Comparison of ENCODE assay signal across 1 cellular context in genomic region chr14:104687601-104688504, GRCh38.
TF ChIP-seq lines count a peak whose summit lies in the region.

No MANE protein-coding gene starts in this region.

TF ChIP-seq in HepG2, 621 proteins besides CTCF, POLR2A, EP300 and RAD21 (continued from another document and continues in another):
- TF ChIP-seq ZNF318 (CRISPR knock-in tag; IDR thresholded peaks at IDR 0.05) (no peak), BORCS8-MEF2B (CRISPR knock-in tag; IDR thresholded peaks at IDR 0.05) (no peak; the same call in 1 of the 2 replicates), ZNF616 (CRISPR knock-in tag; IDR thresholded peaks at IDR 0.05; ENCODE audit: low read depth) (0 out of 2 replicates have a peak, but pooled peaks have one; percentile 8), MTERF4 (CRISPR knock-in tag; IDR thresholded peaks at IDR 0.05) (no peak), HNF1A (IDR thresholded peaks at IDR 0.05; ENCODE audit: low read depth) (no peak), HNF1A (CRISPR knock-in tag; IDR thresholded peaks at IDR 0.05; ENCODE audit: borderline replicate concordance) (peak; percentile 51; the same call in 1 of the 2 replicates), CEBPB (IDR thresholded peaks at IDR 0.05; ENCODE audit: borderline replicate concordance, low read depth, low read length) (no peak), PLRG1 (conservative IDR thresholded peaks at IDR 0.05) (no peak), ZNF12 (CRISPR knock-in tag; IDR thresholded peaks at IDR 0.05) (peak; percentile 77), ZNF382 (CRISPR knock-in tag; IDR thresholded peaks at IDR 0.05; ENCODE audit: borderline replicate concordance) (no peak), ZNF562 (CRISPR knock-in tag; IDR thresholded peaks at IDR 0.05; ENCODE audit: borderline replicate concordance) (no peak), BHLHE40 (IDR thresholded peaks at IDR 0.05; ENCODE audit: low read length) (peak; percentile 37; the same call in 1 of the 2 replicates), SP1 (IDR thresholded peaks at IDR 0.05) (no peak), SP1 (CRISPR knock-in tag; IDR thresholded peaks at IDR 0.05) (no peak), ZNF230 (CRISPR knock-in tag; IDR thresholded peaks at IDR 0.05) (no peak), RNF219 (CRISPR knock-in tag; IDR thresholded peaks at IDR 0.05) (no peak), SNAPC5 (CRISPR knock-in tag; IDR thresholded peaks at IDR 0.05; ENCODE audit: borderline replicate concordance) (no peak), ZNF121 (CRISPR knock-in tag; IDR thresholded peaks at IDR 0.05) (no peak; the same call in 1 of the 2 replicates), ZBTB3 (CRISPR knock-in tag; IDR thresholded peaks at IDR 0.05; ENCODE audit: borderline replicate concordance, low read depth) (peak; percentile 99), ZNF138 (CRISPR knock-in tag; IDR thresholded peaks at IDR 0.05; ENCODE audit: low read depth) (no peak), ZFP91 (CRISPR knock-in tag; IDR thresholded peaks at IDR 0.05; ENCODE audit: borderline replicate concordance) (peak; percentile 68; the same call in 1 of the 2 replicates), DMTF1 (CRISPR knock-in tag; IDR thresholded peaks at IDR 0.05) (no peak), ZNF292 (CRISPR knock-in tag; IDR thresholded peaks at IDR 0.05; ENCODE audit: borderline replicate concordance, low read depth) (peak; percentile 100), BRD4 (CRISPR knock-in tag; IDR thresholded peaks at IDR 0.05) (peak; percentile 52; the same call in 1 of the 2 replicates), KAT2B (IDR thresholded peaks at IDR 0.05; ENCODE audit: borderline replicate concordance, low read depth, low read length) (no peak), ZSCAN22 (CRISPR knock-in tag; IDR thresholded peaks at IDR 0.05) (peak; percentile 46; the same call in 1 of the 2 replicates), ZBED4 (CRISPR knock-in tag; IDR thresholded peaks at IDR 0.05; ENCODE audit: borderline replicate concordance) (0 out of 2 replicates have a peak, but pooled peaks have one; percentile 51), NCOR1 (IDR thresholded peaks at IDR 0.05; ENCODE audit: borderline replicate concordance, low read length) (peak; percentile 36; the same call in 1 of the 2 replicates), ZSCAN12 (CRISPR knock-in tag; IDR thresholded peaks at IDR 0.05) (no peak)
